ENCODE assay signal across 25 cellular contexts in genomic region chr6:79425589-79426311, GRCh38.
"Had no signal": no experiment of that assay in that cellular context is flagged by ENCODE, and none has a peak within 500 bp of the region (broad histone marks: within the 10 kb centered on the region; RNA-seq: fewer than 3 reads in every experiment).

No MANE protein-coding gene starts in this region.

- ATAC-seq: activated naive CD8-positive, alpha-beta T cell treated with anti-CD3 and anti-CD28 coated beads, Interleukin-2, amount 50 U/mL, for 24 hours; activated T-cell treated with anti-CD3 and anti-CD28 coated beads, Interleukin-2, amount 50 U/mL, for 4 hours; esophagus mucosa; natural killer cell; sciatic nerve; stimulated activated memory B cell treated with anti-CD40 and anti-IgM and Interleukin-4, amounts not matched to agents 10 μg/mL and 1 μg/mL and 100 μg/mL, for 72 hours had no signal

- FAIRE-seq: pancreas, urothelium cell line had no signal

- H3K9me3 ChIP-seq: heart right ventricle, neutrophil, pancreas, spleen, thyroid gland had no signal

- H3K4me3 ChIP-seq: heart right ventricle, pancreas, spleen, thyroid gland had no signal

- H3K36me3 Mint-ChIP-seq: activated naive CD4-positive, alpha-beta T cell treated with anti-CD3 and anti-CD28 coated beads, Interleukin-2, amount 10 ng/mL, durations not matched to agents 7 days and 5 days; brain; natural killer cell; stimulated activated memory B cell treated with anti-CD40 and anti-IgM and Interleukin-4, amounts not matched to agents 10 μg/mL and 1 μg/mL and 100 μg/mL, for 72 hours had no signal

- H3K27me3 Mint-ChIP-seq: activated naive CD4-positive, alpha-beta T cell treated with anti-CD3 and anti-CD28 coated beads, Interleukin-2, amount 10 ng/mL, durations not matched to agents 7 days and 5 days; stimulated activated memory B cell treated with anti-CD40 and anti-IgM and Interleukin-4, amounts not matched to agents 10 μg/mL and 1 μg/mL and 100 μg/mL, for 72 hours had no signal

- H3K27ac ChIP-seq: heart right ventricle, neutrophil, pancreas, spleen, thyroid gland had no signal

- DNase-seq: activated CD4-positive, alpha-beta T cell treated with anti-CD3 and anti-CD28 coated beads for 48 hours; activated CD4-positive, CD25-positive, alpha-beta regulatory T cell; activated CD8-positive, alpha-beta memory T cell treated with anti-CD3 and anti-CD28 coated beads, Interleukin-2, amount 50 U/mL, for 4 hours; activated naive CD4-positive, alpha-beta T cell treated with anti-CD3 and anti-CD28 coated beads, Interleukin-2, amount 10 ng/mL, durations not matched to agents 7 days and 5 days; activated naive CD8-positive, alpha-beta T cell treated with anti-CD3 and anti-CD28 coated beads, Interleukin-2, amount 50 U/mL, for 24 hours; activated T-cell treated with anti-CD3 and anti-CD28 coated beads, Interleukin-2, amount 50 U/mL, for 4 hours; anterior cingulate cortex; caudate nucleus; cortex of kidney; effector CD4-positive, alpha-beta T cell; heart right ventricle; kidney glomerular epithelial cell; mesendoderm; natural killer cell; pancreas; spleen; stimulated activated CD4-positive, alpha-beta T cell treated with anti-CD3 and anti-CD28 coated beads, Interleukin-4, amount 100 ng/mL, for 4 hours; T1000; thyroid gland had no signal

- H3K27me3 ChIP-seq: heart right ventricle, neutrophil, pancreas, spleen, thyroid gland had no signal

- H3K36me3 ChIP-seq: heart right ventricle, neutrophil, pancreas, spleen, thyroid gland had no signal

- H3K27ac Mint-ChIP-seq: activated naive CD4-positive, alpha-beta T cell treated with anti-CD3 and anti-CD28 coated beads, Interleukin-2, amount 10 ng/mL, durations not matched to agents 7 days and 5 days; activated naive CD8-positive, alpha-beta T cell treated with anti-CD3 and anti-CD28 coated beads, Interleukin-2, amount 50 U/mL, for 24 hours; brain; natural killer cell; stimulated activated memory B cell treated with anti-CD40 and anti-IgM and Interleukin-4, amounts not matched to agents 10 μg/mL and 1 μg/mL and 100 μg/mL, for 72 hours had no signal

- H3K4me1 ChIP-seq: spleen, thyroid gland had no signal

- H3K4me3 Mint-ChIP-seq: activated naive CD4-positive, alpha-beta T cell treated with anti-CD3 and anti-CD28 coated beads, Interleukin-2, amount 10 ng/mL, durations not matched to agents 7 days and 5 days; activated naive CD8-positive, alpha-beta T cell treated with anti-CD3 and anti-CD28 coated beads, Interleukin-2, amount 50 U/mL, for 24 hours; activated T-cell treated with anti-CD3 and anti-CD28 coated beads, Interleukin-2, amount 50 U/mL, for 4 hours; brain; natural killer cell; stimulated activated memory B cell treated with anti-CD40 and anti-IgM and Interleukin-4, amounts not matched to agents 10 μg/mL and 1 μg/mL and 100 μg/mL, for 72 hours had no signal

- H3K9me3 Mint-ChIP-seq: activated naive CD4-positive, alpha-beta T cell treated with anti-CD3 and anti-CD28 coated beads, Interleukin-2, amount 10 ng/mL, durations not matched to agents 7 days and 5 days; activated naive CD8-positive, alpha-beta T cell treated with anti-CD3 and anti-CD28 coated beads, Interleukin-2, amount 50 U/mL, for 24 hours; activated T-cell treated with anti-CD3 and anti-CD28 coated beads, Interleukin-2, amount 50 U/mL, for 4 hours; brain; stimulated activated memory B cell treated with anti-CD40 and anti-IgM and Interleukin-4, amounts not matched to agents 10 μg/mL and 1 μg/mL and 100 μg/mL, for 72 hours had no signal

- H3K4me1 Mint-ChIP-seq: activated naive CD4-positive, alpha-beta T cell treated with anti-CD3 and anti-CD28 coated beads, Interleukin-2, amount 10 ng/mL, durations not matched to agents 7 days and 5 days; activated naive CD8-positive, alpha-beta T cell treated with anti-CD3 and anti-CD28 coated beads, Interleukin-2, amount 50 U/mL, for 24 hours; natural killer cell; stimulated activated memory B cell treated with anti-CD40 and anti-IgM and Interleukin-4, amounts not matched to agents 10 μg/mL and 1 μg/mL and 100 μg/mL, for 72 hours had no signal
